26 cellular contexts compared by ENCODE assay signal in genomic region chr17:81546906-81547613, GRCh38. TPM values are rescaled to one million over a fixed set of nuclear protein-coding genes. Genes with fewer than 3 reads are reported as not detected.
"Had no signal": no experiment of that assay in that cellular context is flagged by ENCODE, and none has a peak within 500 bp of the region (broad histone marks: within the 10 kb centered on the region; RNA-seq: fewer than 3 reads in every experiment).

No MANE protein-coding gene starts in this region.

- ATAC-seq: foreskin keratinocyte; left ventricle myocardium superior; natural killer cell treated with Interleukin-12 subunit alpha and Interleukin-12 subunit beta and Interleukin-15 and Interleukin-18, amount 100 ng/mL, for 72 hours; psoas muscle; right cardiac atrium; stimulated activated naive B cell treated with anti-CD40 and anti-IgM and Interleukin-4, amounts not matched to agents 10 μg/mL and 1 μg/mL and 100 μg/mL, for 72 hours; upper lobe of right lung had no signal

- H3K9me3 ChIP-seq: esophagus muscularis mucosa, psoas muscle, thoracic aorta, tibial nerve, upper lobe of right lung, vagina had no signal

- H3K4me1 ChIP-seq: foreskin keratinocyte had no signal

- DNase-seq: dermis blood vessel endothelial cell; effector memory CD4-positive, alpha-beta T cell; foreskin keratinocyte; glutamatergic neuron; hypothalamus; immature natural killer cell; islet precursor cell; kidney glomerular epithelial cell; left ventricle myocardium superior; naive B cell; posterior cingulate gyrus; psoas muscle; stimulated activated CD4-positive, alpha-beta T cell treated with anti-CD3 and anti-CD28 coated beads, Interleukin-15, amount 100 ng/mL, for 24 hours; stimulated activated CD4-positive, alpha-beta T cell treated with anti-CD3 and anti-CD28 coated beads, Interleukin-2, amount 100 ng/mL, for 48 hours; stimulated activated naive B cell treated with anti-CD40 and anti-IgM and Interleukin-4, amounts not matched to agents 10 μg/mL and 1 μg/mL and 100 μg/mL, for 72 hours; upper lobe of right lung had no signal

- H3K27me3 ChIP-seq: esophagus muscularis mucosa, foreskin keratinocyte, tibial nerve, upper lobe of right lung, vagina had no signal

- H3K27ac ChIP-seq: coronary artery, esophagus muscularis mucosa, foreskin keratinocyte, psoas muscle, skin epidermis, thoracic aorta, tibial nerve, upper lobe of right lung, vagina had no signal

- H3K4me3 ChIP-seq: coronary artery, esophagus muscularis mucosa, lung, psoas muscle, skin epidermis, thoracic aorta, tibial nerve, upper lobe of right lung, vagina had no signal

RNA-seq across cellular contexts. Expression of gene FSCN2, which starts 18.9 kb away (rescaled TPM):
- total RNA-seq: epithelial cell of proximal tubule, foreskin keratinocyte had no signal
- polyA plus RNA-seq: foreskin keratinocyte had no signal
